ENCODE assay signal across 9 cellular contexts in genomic region chr16:19071811-19072777, GRCh38. TPM values are rescaled to one million over a fixed set of nuclear protein-coding genes. Genes with fewer than 3 reads are reported as not detected.
A peak's percentile ranks its signal among the peaks of the same experiment; 100 is the strongest.
DNase-seq lines count a peak whose midpoint lies in the region; ATAC-seq and TF ChIP-seq lines count a peak whose summit lies in the region.
"Had no signal": no experiment of that assay in that cellular context is flagged by ENCODE, and none has a peak within 500 bp of the region (broad histone marks: within the 10 kb centered on the region; RNA-seq: fewer than 3 reads in every experiment).

No MANE protein-coding gene starts in this region.

- DNase-seq in ELR (ENCODE audit: low read depth) (peak; percentile 64), M059J (ENCODE audit: low read depth) (peak; percentile 61), activated B cell treated with CpG ODN at 0.5 μM for 24 hours (peak; percentile 23), colonic mucosa (peak; percentile 78), lower lobe of right lung (peak; percentile 70)
- peak; percentile 68 for DNase-seq in stimulated activated naive CD8-positive, alpha-beta T cell treated with anti-CD3 and anti-CD28 coated beads, Interleukin-15, Interleukin-2, amounts not matched to agents 100 U/mL and 50 U/mL, for 24 hours

- no peak overlapping the region for H3K4me3 Mint-ChIP-seq in activated B cell treated with CpG ODN at 0.5 μM for 24 hours
- H3K4me3 Mint-ChIP-seq: activated naive CD8-positive, alpha-beta T cell had no signal

- H3K36me3 Mint-ChIP-seq in activated B cell treated with CpG ODN at 0.5 μM for 24 hours (ENCODE audit: low read depth), result peaks cover 45% of the 10 kb centered on the region

- no peak for TF ChIP-seq CTCF in activated B cell treated with CpG ODN at 0.5 μM for 24 hours (IDR thresholded peaks at IDR 0.05)
- peak; percentile 81 for TF ChIP-seq CTCF in colonic mucosa (IDR thresholded peaks at IDR 0.05)
- peak; percentile 68 for TF ChIP-seq CTCF in lower lobe of right lung (IDR thresholded peaks at IDR 0.05)

- H3K9me3 ChIP-seq in colonic mucosa (no peaks in the 10 kb centered on the region), lower lobe of right lung (no peaks in the 10 kb centered on the region)

- POLR2A ChIA-PET in activated B cell treated with CpG ODN at 0.5 μM for 24 hours (lab: Charles Lee), result no interaction called here

- intact Hi-C loops in activated B cell treated with CpG ODN at 0.5 μM for 24 hours (cut with micrococcal nuclease) (no loop called here), colonic mucosa (cut with DNase I) (loop anchor here (2.0 kb wide), 1 partner anchor 89 kb away; the partner anchor contains the start of gene TMC7), lower lobe of right lung (cut with DNase I) (no loop called here)

- H3K27ac ChIP-seq in colonic mucosa (no peak overlapping the region), lower lobe of right lung (no peak overlapping the region)

- no peaks in the 10 kb centered on the region for H3K4me1 ChIP-seq in colonic mucosa
- H3K4me1 ChIP-seq in lower lobe of right lung, result peaks cover 15% of the 10 kb centered on the region

- H3K27ac Mint-ChIP-seq in activated B cell treated with CpG ODN at 0.5 μM for 24 hours, result no peak overlapping the region
- H3K27ac Mint-ChIP-seq: activated naive CD8-positive, alpha-beta T cell had no signal

- H3K27me3 Mint-ChIP-seq in activated B cell treated with CpG ODN at 0.5 μM for 24 hours, result no peaks in the 10 kb centered on the region
- H3K27me3 Mint-ChIP-seq: activated naive CD8-positive, alpha-beta T cell had no signal

- CTCF ChIA-PET in activated B cell treated with CpG ODN at 0.5 μM for 24 hours (lab: Charles Lee), result interaction anchor here (1.2 kb wide), 1 partner anchor 14 kb away, joined by 3 read pairs; no protein-coding TSS in a partner anchor

- H3K4me1 Mint-ChIP-seq in activated B cell treated with CpG ODN at 0.5 μM for 24 hours, result peaks cover 15% of the 10 kb centered on the region

- H3K9ac ChIP-seq in colonic mucosa (ENCODE audit: low read depth in 2 of 2, low read length in 2 of 2), result no peak overlapping the region

- H3K4me3 ChIP-seq in colonic mucosa, result no peak overlapping the region
- no peak overlapping the region for H3K4me3 ChIP-seq in lower lobe of right lung

- peaks cover 2% of the 10 kb centered on the region for H3K9me3 Mint-ChIP-seq in activated B cell treated with CpG ODN at 0.5 μM for 24 hours

- H3K27me3 ChIP-seq in colonic mucosa (no peaks in the 10 kb centered on the region), lower lobe of right lung (ENCODE audit: low read depth) (no peaks in the 10 kb centered on the region)

- H3K36me3 ChIP-seq in colonic mucosa (no peaks in the 10 kb centered on the region), lower lobe of right lung (peaks cover 57% of the 10 kb centered on the region)

- ATAC-seq in activated B cell treated with CpG ODN at 0.5 μM for 24 hours (ENCODE audit: low read depth) (no peak), lower lobe of right lung (peak; percentile 4 to 12), HG03139 (IDR thresholded peaks at IDR 0.05; ENCODE audit: unreplicated experiment) (no peak), HG02798 (IDR thresholded peaks at IDR 0.05; ENCODE audit: poor library complexity, unreplicated experiment) (no peak)
- ATAC-seq in stimulated activated naive CD8-positive, alpha-beta T cell treated with anti-CD3 and anti-CD28 coated beads, Interleukin-15, Interleukin-2, amounts not matched to agents 100 U/mL and 50 U/mL, for 24 hours, result no peak

RNA-seq across cellular contexts. Expression of gene COQ7, which starts 4.7 kb away (rescaled TPM):
- 19.3 and 20.6 TPM in 2 replicates for total RNA-seq in M059J (2014; rRNA removed; shearing (Covaris generic))
- total RNA-seq in activated B cell treated with CpG ODN at 0.5 μM for 24 hours (13.6 and 17.5 TPM in 2 replicates), colonic mucosa (10 to 100 TPM; 28.4 to 39.0 TPM), lower lobe of right lung (17.3 TPM)

RNA-seq across cellular contexts. Expression of gene ITPRIPL2, which starts 41.7 kb away (rescaled TPM):
- total RNA-seq in M059J (2014; rRNA removed; shearing (Covaris generic)), result 7.3 and 13.8 TPM in 2 replicates
- total RNA-seq in activated B cell treated with CpG ODN at 0.5 μM for 24 hours, result 7.4 and 8.3 TPM in 2 replicates
- total RNA-seq in colonic mucosa, result 10 to 100 TPM; 34.9 to 36.2 TPM
- total RNA-seq in lower lobe of right lung, result 60.7 TPM

Comparison
In these comparisons a context has a peak if more than half of its experiments do, and no peak if none do; other contexts are left out.
1. DNase-seq: peak in every context shown above with its lines; median percentile 78 in colonic mucosa; 70 in lower lobe of right lung; 68 in stimulated activated naive CD8-positive, alpha-beta T cell treated with anti-CD3 and anti-CD28 coated beads, Interleukin-15, Interleukin-2, amounts not matched to agents 100 U/mL and 50 U/mL, for 24 hours; 64 in ELR; 61 in M059J; 23 in activated B cell treated with CpG ODN at 0.5 μM for 24 hours.
2. ATAC-seq: peak in lower lobe of right lung (2 of 2); none in activated B cell treated with CpG ODN at 0.5 μM for 24 hours (single experiment), stimulated activated naive CD8-positive, alpha-beta T cell treated with anti-CD3 and anti-CD28 coated beads, Interleukin-15, Interleukin-2, amounts not matched to agents 100 U/mL and 50 U/mL, for 24 hours (single experiment), HG03139 (single experiment) and HG02798 (single experiment).